In the genomic region with DNA sequence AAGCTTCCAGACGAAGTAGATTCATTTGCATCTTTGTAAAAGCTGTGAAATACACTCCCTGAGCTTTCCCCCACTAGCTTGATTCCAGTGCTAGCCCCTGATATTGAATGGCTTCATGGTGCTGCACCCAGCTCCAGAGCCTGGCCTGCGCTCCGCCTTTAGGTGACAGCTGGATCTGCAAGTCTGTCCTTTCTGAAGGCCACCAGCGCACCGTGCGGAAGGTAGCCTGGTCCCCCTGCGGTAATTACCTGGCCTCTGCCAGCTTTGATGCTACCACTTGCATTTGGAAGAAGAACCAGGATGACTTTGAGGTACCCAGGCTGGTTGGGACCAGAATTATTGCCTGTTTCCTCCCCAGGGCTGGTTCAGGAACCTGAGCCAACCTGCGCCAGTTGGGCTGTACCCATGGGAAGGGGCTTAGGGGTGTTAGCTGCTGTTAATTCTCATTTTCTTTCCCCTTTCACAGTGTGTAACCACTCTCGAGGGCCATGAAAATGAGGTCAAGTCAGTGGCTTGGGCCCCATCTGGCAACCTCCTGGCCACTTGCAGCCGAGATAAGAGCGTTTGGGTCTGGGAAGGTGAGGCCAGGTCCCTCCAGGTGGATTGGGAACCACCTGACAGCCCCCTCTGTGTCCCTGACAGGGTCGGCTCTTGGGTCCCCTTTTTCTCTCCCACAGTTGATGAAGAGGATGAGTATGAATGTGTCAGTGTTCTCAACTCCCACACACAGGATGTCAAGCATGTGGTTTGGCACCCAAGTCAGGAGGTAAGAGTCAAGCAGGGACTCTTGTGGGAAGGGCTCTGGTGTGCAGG, we compare ENCODE assay signal across 2 cellular contexts.
A peak's percentile ranks its signal among the peaks of the same experiment; 100 is the strongest.
TF ChIP-seq lines count a peak whose summit lies in the region.

No MANE protein-coding gene starts in this region.

TF ChIP-seq in SK-N-SH treated with all-trans-retinoic acid at 6 μM for 48 hours, 23 proteins besides CTCF, POLR2A, EP300 and RAD21:
- TF ChIP-seq ZNF565 (CRISPR knock-in tag; conservative IDR thresholded peaks at IDR 0.05; ENCODE audit: low read depth) (no peak), RARB (CRISPR knock-in tag; IDR thresholded peaks at IDR 0.05) (no peak), SNAI2 (CRISPR knock-in tag; IDR thresholded peaks at IDR 0.05) (no peak), ISL1 (CRISPR knock-in tag; IDR thresholded peaks at IDR 0.05) (no peak), ZNF70 (CRISPR knock-in tag; IDR thresholded peaks at IDR 0.05) (no peak), CSDC2 (CRISPR knock-in tag; IDR thresholded peaks at IDR 0.05) (no peak), ZFP30 (CRISPR knock-in tag; IDR thresholded peaks at IDR 0.05) (no peak), OSR1 (CRISPR knock-in tag; IDR thresholded peaks at IDR 0.05) (no peak), ZC3H10 (CRISPR knock-in tag; IDR thresholded peaks at IDR 0.05) (no peak), ARNTL (CRISPR knock-in tag; IDR thresholded peaks at IDR 0.05; ENCODE audit: borderline replicate concordance, low read depth) (no peak), TSHZ2 (CRISPR knock-in tag; IDR thresholded peaks at IDR 0.05) (no peak), TOX (CRISPR knock-in tag; IDR thresholded peaks at IDR 0.05; ENCODE audit: borderline replicate concordance) (no peak), GLIS3 (CRISPR knock-in tag; IDR thresholded peaks at IDR 0.05) (no peak), TCF4 (CRISPR knock-in tag; IDR thresholded peaks at IDR 0.05; ENCODE audit: borderline replicate concordance) (no peak), PPARA (CRISPR knock-in tag; IDR thresholded peaks at IDR 0.05; ENCODE audit: borderline replicate concordance) (no peak)
- TF ChIP-seq, protein P1, sequence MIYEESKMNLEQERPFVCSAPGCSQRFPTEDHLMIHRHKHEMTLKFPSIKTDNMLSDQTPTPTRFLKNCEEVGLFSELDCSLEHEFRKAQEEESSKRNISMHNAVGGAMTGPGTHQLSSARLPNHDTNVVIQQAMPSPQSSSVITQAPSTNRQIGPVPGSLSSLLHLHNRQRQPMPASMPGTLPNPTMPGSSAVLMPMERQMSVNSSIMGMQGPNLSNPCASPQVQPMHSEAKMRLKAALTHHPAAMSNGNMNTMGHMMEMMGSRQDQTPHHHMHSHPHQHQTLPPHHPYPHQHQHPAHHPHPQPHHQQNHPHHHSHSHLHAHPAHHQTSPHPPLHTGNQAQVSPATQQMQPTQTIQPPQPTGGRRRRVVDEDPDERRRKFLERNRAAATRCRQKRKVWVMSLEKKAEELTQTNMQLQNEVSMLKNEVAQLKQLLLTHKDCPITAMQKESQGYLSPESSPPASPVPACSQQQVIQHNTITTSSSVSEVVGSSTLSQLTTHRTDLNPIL (CRISPR knock-in tag; IDR thresholded peaks at IDR 0.05; ENCODE audit: low read depth), result no peak
- TF ChIP-seq, protein P2, sequence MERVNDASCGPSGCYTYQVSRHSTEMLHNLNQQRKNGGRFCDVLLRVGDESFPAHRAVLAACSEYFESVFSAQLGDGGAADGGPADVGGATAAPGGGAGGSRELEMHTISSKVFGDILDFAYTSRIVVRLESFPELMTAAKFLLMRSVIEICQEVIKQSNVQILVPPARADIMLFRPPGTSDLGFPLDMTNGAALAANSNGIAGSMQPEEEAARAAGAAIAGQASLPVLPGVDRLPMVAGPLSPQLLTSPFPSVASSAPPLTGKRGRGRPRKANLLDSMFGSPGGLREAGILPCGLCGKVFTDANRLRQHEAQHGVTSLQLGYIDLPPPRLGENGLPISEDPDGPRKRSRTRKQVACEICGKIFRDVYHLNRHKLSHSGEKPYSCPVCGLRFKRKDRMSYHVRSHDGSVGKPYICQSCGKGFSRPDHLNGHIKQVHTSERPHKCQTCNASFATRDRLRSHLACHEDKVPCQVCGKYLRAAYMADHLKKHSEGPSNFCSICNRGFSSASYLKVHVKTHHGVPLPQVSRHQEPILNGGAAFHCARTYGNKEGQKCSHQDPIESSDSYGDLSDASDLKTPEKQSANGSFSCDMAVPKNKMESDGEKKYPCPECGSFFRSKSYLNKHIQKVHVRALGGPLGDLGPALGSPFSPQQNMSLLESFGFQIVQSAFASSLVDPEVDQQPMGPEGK (CRISPR knock-in tag; IDR thresholded peaks at IDR 0.05; ENCODE audit: borderline replicate concordance), result no peak
- TF ChIP-seq, protein P3, sequence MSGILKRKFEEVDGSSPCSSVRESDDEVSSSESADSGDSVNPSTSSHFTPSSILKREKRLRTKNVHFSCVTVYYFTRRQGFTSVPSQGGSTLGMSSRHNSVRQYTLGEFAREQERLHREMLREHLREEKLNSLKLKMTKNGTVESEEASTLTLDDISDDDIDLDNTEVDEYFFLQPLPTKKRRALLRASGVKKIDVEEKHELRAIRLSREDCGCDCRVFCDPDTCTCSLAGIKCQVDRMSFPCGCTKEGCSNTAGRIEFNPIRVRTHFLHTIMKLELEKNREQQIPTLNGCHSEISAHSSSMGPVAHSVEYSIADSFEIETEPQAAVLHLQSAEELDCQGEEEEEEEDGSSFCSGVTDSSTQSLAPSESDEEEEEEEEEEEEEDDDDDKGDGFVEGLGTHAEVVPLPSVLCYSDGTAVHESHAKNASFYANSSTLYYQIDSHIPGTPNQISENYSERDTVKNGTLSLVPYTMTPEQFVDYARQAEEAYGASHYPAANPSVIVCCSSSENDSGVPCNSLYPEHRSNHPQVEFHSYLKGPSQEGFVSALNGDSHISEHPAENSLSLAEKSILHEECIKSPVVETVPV (CRISPR knock-in tag; IDR thresholded peaks at IDR 0.05), result no peak

TF ChIP-seq in GM12878, 131 proteins besides CTCF, POLR2A, EP300 and RAD21:
- TF ChIP-seq FOXM1 (IDR thresholded peaks at IDR 0.05; ENCODE audit: low read depth, low read length) (no peak), BCL3 (IDR thresholded peaks at IDR 0.05; ENCODE audit: borderline replicate concordance, insufficient read depth, low read depth, low read length, poor library complexity, severe bottlenecking) (peak; percentile 52), ZBTB33 (IDR thresholded peaks at IDR 0.05) (peak; percentile 79; the same call in 1 of the 2 replicates), YY1 (IDR thresholded peaks at IDR 0.05; ENCODE audit: low read depth, low read length) (0 out of 2 replicates have a peak, but pooled peaks have one; percentile 24)
TF ChIP-seq in GM12878: peak in this region for 3.
